Comparison of ENCODE assay signal across 9 cellular contexts in genomic region chr20:4998160-4998651, GRCh38. TPM values are rescaled to one million over a fixed set of nuclear protein-coding genes. Genes with fewer than 3 reads are reported as not detected.
DNase-seq lines count a peak whose midpoint lies in the region; ATAC-seq, FAIRE-seq and TF ChIP-seq lines count a peak whose summit lies in the region.
"Had no signal": no experiment of that assay in that cellular context is flagged by ENCODE, and none has a peak within 500 bp of the region (broad histone marks: within the 10 kb centered on the region; RNA-seq: fewer than 3 reads in every experiment).

No MANE protein-coding gene starts in this region.

- peak overlapping the region; percentile 1; the same call in 1 of the 2 replicates for H3K4me2 ChIP-seq in DND-41 (ENCODE audit: insufficient read depth, low read length)

- H4K20me1 ChIP-seq in DND-41 (ENCODE audit: insufficient read depth, low read length) = peaks cover 49% of the 10 kb centered on the region

- intact Hi-C loops in kidney (cut with DNase I) (no loop called here), right cardiac atrium (cut with DNase I) (no loop called here), breast epithelium (cut with DNase I; ENCODE audit: low total_unique reads) (no loop called here)

- ATAC-seq in DND-41 (ENCODE audit: insufficient read depth, low read depth) (no peak), GM21390 (IDR thresholded peaks at IDR 0.05; ENCODE audit: unreplicated experiment) (peak; percentile 39), left lobe of liver (no peak), right cardiac atrium (no peak)

- DNase-seq in DND-41 (no peak), RPMI8226 (peak; percentile 16), kidney (peak; percentile 8), left lobe of liver (ENCODE audit: low spot score) (no peak), NCI-H345 treated with DMSO at 0.1 percent for 48 hours (lab: John Stamatoyannopoulos, UW; ENCODE audit: unreplicated experiment) (no peak), right cardiac atrium (no peak), breast epithelium (ENCODE audit: low spot score in 2 of 2) (no peak)
- DNase-seq: activated CD8-positive, alpha-beta memory T cell treated with anti-CD3 and anti-CD28 coated beads for 24 hours had no signal

- TF ChIP-seq CTCF in DND-41 (IDR thresholded peaks at IDR 0.05; ENCODE audit: borderline replicate concordance, extremely low read depth, low read length, poor library complexity, severe bottlenecking) (peak; percentile 27), kidney (IDR thresholded peaks at IDR 0.05; ENCODE audit: borderline replicate concordance, extremely low read depth, insufficient read depth) (no peak), breast epithelium (IDR thresholded peaks at IDR 0.05) (no peak)

- H3K27ac ChIP-seq in DND-41 (ENCODE audit: low read length) = no peak overlapping the region
- no peak overlapping the region for H3K27ac ChIP-seq in kidney (ENCODE audit: low read depth in 2 of 2, low read length in 2 of 2)
- H3K27ac ChIP-seq in right cardiac atrium (ENCODE audit: low read length) = no peak overlapping the region
- no peak overlapping the region for H3K27ac ChIP-seq in breast epithelium

- 81% methylated on average over 5 of the region's 5 CpGs for WGBS in right cardiac atrium

- H3K36me3 ChIP-seq in DND-41 (ENCODE audit: insufficient read depth, low read length) (no peaks in the 10 kb centered on the region), kidney (ENCODE audit: control insufficient read depth in 1 of 2, insufficient read depth in 2 of 2, low read length in 2 of 2) (no peaks in the 10 kb centered on the region), breast epithelium (no peaks in the 10 kb centered on the region)

- no peak for FAIRE-seq in kidney (lab: Jason Lieb, UNC)

- H3K4me3 ChIP-seq in DND-41 (ENCODE audit: low read depth in 1 of 2, low read length in 2 of 2) (no peak overlapping the region), kidney (ENCODE audit: low read length in 2 of 2) (no peak overlapping the region), right cardiac atrium (ENCODE audit: low read length) (no peak overlapping the region), breast epithelium (no peak overlapping the region)

- H3K4me1 ChIP-seq in DND-41 (ENCODE audit: insufficient read depth, low read length) (peaks cover 37% of the 10 kb centered on the region), kidney (ENCODE audit: control insufficient read depth in 1 of 2, insufficient read depth in 1 of 2, low read depth in 1 of 2, low read length in 2 of 2) (peaks cover 0 to 9% of the 10 kb centered on the region in 2 donors), right cardiac atrium (ENCODE audit: control insufficient read depth, insufficient read depth, low read length) (peaks cover 6% of the 10 kb centered on the region), breast epithelium (peaks cover 3 to 4% of the 10 kb centered on the region in 2 donors)

- peaks cover 79% of the 10 kb centered on the region for H3K79me2 ChIP-seq in DND-41 (ENCODE audit: insufficient read depth, low read length)

- no peak for TF ChIP-seq POLR2A in breast epithelium (IDR thresholded peaks at IDR 0.05)

- no peak overlapping the region for H3K9ac ChIP-seq in DND-41 (ENCODE audit: low read depth, low read length)
- H3K9ac ChIP-seq in kidney (ENCODE audit: low read length in 2 of 2) = no peak overlapping the region

- H3K9me3 ChIP-seq in DND-41 (ENCODE audit: insufficient read depth, low read length, severe bottlenecking) = no peaks in the 10 kb centered on the region
- no peaks in the 10 kb centered on the region for H3K9me3 ChIP-seq in kidney (ENCODE audit: control insufficient read depth in 1 of 2, low read length in 2 of 2)
- no peaks in the 10 kb centered on the region for H3K9me3 ChIP-seq in right cardiac atrium (ENCODE audit: control insufficient read depth, low read length)
- H3K9me3 ChIP-seq in breast epithelium = no peaks in the 10 kb centered on the region

- no peaks in the 10 kb centered on the region for H3K27me3 ChIP-seq in DND-41 (ENCODE audit: insufficient read depth, low read length, poor library complexity)
- no peaks in the 10 kb centered on the region for H3K27me3 ChIP-seq in right cardiac atrium (ENCODE audit: control insufficient read depth, insufficient read depth)
- H3K27me3 ChIP-seq in breast epithelium = no peaks in the 10 kb centered on the region

- H2AFZ ChIP-seq in DND-41 (ENCODE audit: low read depth, low read length) = no peak overlapping the region

RNA-seq across cellular contexts. Expression of gene SLC23A2, which starts 3.1 kb away (rescaled TPM):
- total RNA-seq in kidney (20.5 TPM), left lobe of liver (27.4 TPM), right cardiac atrium (10 to 100 TPM; 11.8 to 15.9 (median 12.7) TPM), breast epithelium (10 to 100 TPM; 14.6 to 18.6 (median 15.4) TPM)
- polyA plus RNA-seq in kidney (ENCODE audit: insufficient read depth, low read depth, low replicate concordance) (4.8 TPM), right cardiac atrium (5.2 TPM)

Comparison
In these comparisons a context has a peak if more than half of its experiments do, and no peak if none do; other contexts are left out.
1. DNase-seq: peak in RPMI8226 (single experiment) and kidney (single experiment); none in DND-41 (single experiment), left lobe of liver (single experiment), NCI-H345 treated with DMSO at 0.1 percent for 48 hours (single experiment), right cardiac atrium (0 of 3) and breast epithelium (0 of 2).